35 cellular contexts compared by ENCODE assay signal in genomic region chr4:127844605-127845116, GRCh38. TPM values are rescaled to one million over a fixed set of nuclear protein-coding genes. Genes with fewer than 3 reads are reported as not detected.
DNase-seq lines count a peak whose midpoint lies in the region; ATAC-seq, FAIRE-seq and TF ChIP-seq lines count a peak whose summit lies in the region.
"Had no signal": no experiment of that assay in that cellular context is flagged by ENCODE, and none has a peak within 500 bp of the region (broad histone marks: within the 10 kb centered on the region; RNA-seq: fewer than 3 reads in every experiment).

No MANE protein-coding gene starts in this region.

- DNase-seq in Daoy (ENCODE audit: low read depth) = peak; percentile 6
- peak; percentile 4 for DNase-seq in M059J (ENCODE audit: low read depth)
- DNase-seq in K562 (ENCODE audit: extremely low read depth in 1 of 4, low spot score in 3 of 4) = peak; percentile 18 to 64 (median 38)
- DNase-seq in iPS-NIHi7 (ENCODE audit: extremely low spot score) = peak; percentile 28
- no peak for DNase-seq in CD8-positive, alpha-beta T cell
- no peak for DNase-seq in neuronal stem cell (ENCODE audit: low spot score)
- DNase-seq: activated B cell treated with CpG ODN at 0.5 μM for 24 hours; activated CD4-positive, alpha-beta T cell treated with anti-CD3 and anti-CD28 coated beads, Interleukin-2, amount 10 ng/mL, durations not matched to agents 7 days and 5 days; activated effector memory CD4-positive, alpha-beta T cell treated with anti-CD3 and anti-CD28 coated beads, Interleukin-2, amount 50 U/mL, for 16 hours; activated naive CD8-positive, alpha-beta T cell treated with anti-CD3 and anti-CD28 coated beads for 36 hours; activated T-cell treated with anti-CD3 and anti-CD28 coated beads, Interleukin-2, amount 50 U/mL, for 1 hour; AML-193; CD4-positive, CD25-positive, alpha-beta regulatory T cell; DND-41; esophagus squamous epithelium; NCI-H1436; NCI-H345; NCI-H748 treated with DMSO at 0.1 percent for 48 hours; small intestine; stimulated activated naive CD4-positive, alpha-beta T cell; T1000 had no signal

- H3K9me1 ChIP-seq in K562 (ENCODE audit: control insufficient read depth, insufficient read depth, low read length) = no peaks in the 10 kb centered on the region

- H2BK5ac ChIP-seq in neuronal stem cell (ENCODE audit: low read length) = no peak overlapping the region

- H2AK5ac ChIP-seq in neuronal stem cell (ENCODE audit: low read depth, low read length) = no peak overlapping the region

- H3K79me1 ChIP-seq in neuronal stem cell (ENCODE audit: low read depth, low read length) = peaks cover 2% of the 10 kb centered on the region

- H3K36me3 ChIP-seq in K562 (ENCODE audit: control insufficient read depth, insufficient read depth, low read length) = no peaks in the 10 kb centered on the region; the same call in 2 of the 3 replicates
- no peaks in the 10 kb centered on the region for H3K36me3 ChIP-seq in CD8-positive, alpha-beta T cell (ENCODE audit: insufficient read depth, low read length)
- H3K36me3 ChIP-seq in neuronal stem cell (replicated peaks in 1 of 2; ENCODE audit: control insufficient read depth in 2 of 2, insufficient read depth in 2 of 2, low read length in 2 of 2) = peaks cover 0 to 19% of the 10 kb centered on the region in 2 donors
- H3K36me3 ChIP-seq: ascending aorta, esophagus squamous epithelium, SJSA1 had no signal

- intact Hi-C loops in K562 (cut with micrococcal nuclease) = no loop called here
- intact Hi-C loops in CD8-positive, alpha-beta T cell (cut with DNase I, micrococcal nuclease) = no loop called here

- in situ Hi-C loops in K562 (cut with MboI) = no loop called here

- CTCF ChIA-PET in K562 (lab: Yijun Ruan, JAX; ENCODE audit: low intra/inter-chr PET ratio) = no interaction called here
- CTCF ChIA-PET in CD8-positive, alpha-beta T cell (lab: Charles Lee) = no interaction called here

- H3K27ac Mint-ChIP-seq in CD8-positive, alpha-beta T cell = no peak overlapping the region
- H3K27ac Mint-ChIP-seq: activated B cell treated with CpG ODN at 0.5 μM for 24 hours; activated CD4-positive, alpha-beta T cell treated with anti-CD3 and anti-CD28 coated beads, Interleukin-2, amount 10 ng/mL, durations not matched to agents 7 days and 5 days; activated naive CD8-positive, alpha-beta T cell treated with anti-CD3 and anti-CD28 coated beads for 36 hours; CD4-positive, CD25-positive, alpha-beta regulatory T cell; dendritic cell treated with granulocyte-macrophage colony-stimulating factor and Interleukin-4, amounts not matched to agents 40 ng/mL and 50 ng/mL, for 4 days; memory B cell had no signal

- H3K36me3 Mint-ChIP-seq in CD8-positive, alpha-beta T cell = peaks cover 42% of the 10 kb centered on the region

- H4K91ac ChIP-seq in neuronal stem cell (ENCODE audit: low read depth, low read length, poor library complexity) = no peak overlapping the region

- no peak overlapping the region for H2BK120ac ChIP-seq in neuronal stem cell (ENCODE audit: low read depth, low read length)

- TF ChIP-seq POLR2A in K562 (conservative IDR thresholded peaks at IDR 0.05) = no peak

- H3K9me3 Mint-ChIP-seq in CD8-positive, alpha-beta T cell = peaks cover 29% of the 10 kb centered on the region

- no peaks in the 10 kb centered on the region for H4K20me1 ChIP-seq in K562 (replicated peaks; ENCODE audit: control insufficient read depth, insufficient read depth, low read length)

- no peak overlapping the region for H3K23ac ChIP-seq in neuronal stem cell (ENCODE audit: low read depth, low read length, poor library complexity)

- H2AFZ ChIP-seq in K562 (ENCODE audit: low read depth, low read length) = no peak overlapping the region
- H2AFZ ChIP-seq in neuronal stem cell (ENCODE audit: low read length) = no peak overlapping the region
- H2AFZ ChIP-seq: parathyroid adenoma had no signal

- H3K79me2 ChIP-seq in K562 (ENCODE audit: control insufficient read depth, insufficient read depth, low read length) = no peaks in the 10 kb centered on the region
- H3K79me2 ChIP-seq: parathyroid adenoma had no signal

- H3K4me3 Mint-ChIP-seq in CD8-positive, alpha-beta T cell = no peak overlapping the region
- H3K4me3 Mint-ChIP-seq: activated B cell treated with CpG ODN at 0.5 μM for 24 hours; activated CD4-positive, alpha-beta T cell treated with anti-CD3 and anti-CD28 coated beads, Interleukin-2, amount 10 ng/mL, durations not matched to agents 7 days and 5 days; activated naive CD8-positive, alpha-beta T cell treated with anti-CD3 and anti-CD28 coated beads for 36 hours; CD4-positive, CD25-positive, alpha-beta regulatory T cell; central memory CD8-positive, alpha-beta T cell; dendritic cell treated with granulocyte-macrophage colony-stimulating factor and Interleukin-4, amounts not matched to agents 40 ng/mL and 50 ng/mL, for 4 days; memory B cell; neural crest cell had no signal

- peaks cover 15 to 24% of the 10 kb centered on the region in 2 experiments; a peak in 4 of 5 replicates for H3K4me1 ChIP-seq in K562 (replicated peaks in 1 of 2; ENCODE audit: control insufficient read depth in 2 of 2, insufficient read depth in 2 of 2, low read length in 2 of 2)
- H3K4me1 ChIP-seq in CD8-positive, alpha-beta T cell (ENCODE audit: insufficient read depth, low read length) = no peaks in the 10 kb centered on the region
- no peaks in the 10 kb centered on the region for H3K4me1 ChIP-seq in neuronal stem cell (ENCODE audit: control insufficient read depth in 2 of 2, insufficient read depth in 1 of 2, low read depth in 1 of 2, low read length in 2 of 2)
- H3K4me1 ChIP-seq: ascending aorta, parathyroid adenoma, SJSA1 had no signal

- no peak overlapping the region for H3K14ac ChIP-seq in neuronal stem cell (ENCODE audit: low read length)

- TF ChIP-seq CTCF in K562 (IDR thresholded peaks at IDR 0.05 in 2 of 3, conservative IDR thresholded peaks at IDR 0.05 in 1 of 3; ENCODE audit: insufficient read depth in 2 of 3, low read depth in 1 of 3, low read length in 3 of 3) = no peak
- TF ChIP-seq CTCF in CD8-positive, alpha-beta T cell (IDR thresholded peaks at IDR 0.05) = no peak

- 29% methylated on average over 5 of the region's 5 CpGs for WGBS in K562 (ENCODE audit: insufficient coverage, low coverage, missing lambda C conversion rate)
- WGBS in neuronal stem cell (ENCODE audit: extremely low coverage in 2 of 2, insufficient read length in 2 of 2, insufficient replicate concordance in 1 of 2), 2 donors = no CpG with 5 or more reads among the region's 5 CpGs

- no peaks in the 10 kb centered on the region for H3K4me1 Mint-ChIP-seq in CD8-positive, alpha-beta T cell (ENCODE audit: low read depth)
- H3K4me1 Mint-ChIP-seq: activated B cell treated with CpG ODN at 0.5 μM for 24 hours; activated CD4-positive, alpha-beta T cell treated with anti-CD3 and anti-CD28 coated beads, Interleukin-2, amount 10 ng/mL, durations not matched to agents 7 days and 5 days; activated naive CD8-positive, alpha-beta T cell treated with anti-CD3 and anti-CD28 coated beads for 36 hours; central memory CD8-positive, alpha-beta T cell; memory B cell; neural crest cell had no signal

- TF ChIP-seq EP300 in K562 (IDR thresholded peaks at IDR 0.05; ENCODE audit: low read length) = peak; percentile 17; the same call in 1 of the 2 replicates

- H4K8ac ChIP-seq in neuronal stem cell (ENCODE audit: low read depth, low read length) = no peak overlapping the region

- H3K27ac ChIP-seq in K562 (ENCODE audit: extremely low read depth, low read depth, low read length) (no peak overlapping the region), neuronal stem cell (replicated peaks; ENCODE audit: low read length) (no peak overlapping the region)
- H3K27ac ChIP-seq in CD8-positive, alpha-beta T cell (ENCODE audit: low read depth, low read length) = no peak overlapping the region
- H3K27ac ChIP-seq: ascending aorta, esophagus squamous epithelium, KMS-11, parathyroid adenoma, SJSA1 had no signal

- no peak overlapping the region for H3K9ac ChIP-seq in K562 (ENCODE audit: insufficient read depth in 1 of 2, low read depth in 2 of 2, low read length in 2 of 2)
- no peak overlapping the region for H3K9ac ChIP-seq in neuronal stem cell (ENCODE audit: low read depth, low read length, poor library complexity)
- H3K9ac ChIP-seq: KMS-11, parathyroid adenoma had no signal

- no peak overlapping the region for H3K18ac ChIP-seq in neuronal stem cell (ENCODE audit: low read length)

- no peak overlapping the region for H2BK15ac ChIP-seq in neuronal stem cell (ENCODE audit: low read length)

- H3K9me3 ChIP-seq in K562 (replicated peaks; ENCODE audit: control insufficient read depth, insufficient read depth, low read depth, low read length) (peaks cover 11% of the 10 kb centered on the region; the same call in 1 of the 2 replicates), neuronal stem cell (replicated peaks in 1 of 2; ENCODE audit: control insufficient read depth in 2 of 2, insufficient read depth in 1 of 2, low read depth in 1 of 2, low read length in 2 of 2) (peaks cover 0 to 35% of the 10 kb centered on the region in 2 donors)
- no peaks in the 10 kb centered on the region for H3K9me3 ChIP-seq in CD8-positive, alpha-beta T cell (ENCODE audit: low read length)
- H3K9me3 ChIP-seq: SJSA1 had no signal

- no peak for TF ChIP-seq RAD21 in K562 (CRISPR knock-in tag; conservative IDR thresholded peaks at IDR 0.05 in 1 of 2, IDR thresholded peaks at IDR 0.05 in 1 of 2)

- H3K4ac ChIP-seq in neuronal stem cell (ENCODE audit: low read length) = no peak overlapping the region

- H3K4me2 ChIP-seq in K562 (ENCODE audit: insufficient read depth, low read length) (peak overlapping the region; percentile 41), neuronal stem cell (ENCODE audit: insufficient read depth, low read length, poor library complexity, severe bottlenecking) (no peak overlapping the region)
- H3K4me2 ChIP-seq: KMS-11 had no signal

- ATAC-seq in K562 = peak; percentile 84
- ATAC-seq in CD8-positive, alpha-beta T cell = no peak
- no peak for ATAC-seq in GM21447 (IDR thresholded peaks at IDR 0.05; ENCODE audit: unreplicated experiment)
- ATAC-seq: left lobe of liver had no signal

- no peaks in the 10 kb centered on the region for H3K27me3 Mint-ChIP-seq in CD8-positive, alpha-beta T cell (ENCODE audit: low read depth)
- H3K27me3 Mint-ChIP-seq: activated B cell treated with CpG ODN at 0.5 μM for 24 hours; activated CD4-positive, alpha-beta T cell treated with anti-CD3 and anti-CD28 coated beads, Interleukin-2, amount 10 ng/mL, durations not matched to agents 7 days and 5 days; activated naive CD8-positive, alpha-beta T cell treated with anti-CD3 and anti-CD28 coated beads for 36 hours; CD4-positive, CD25-positive, alpha-beta regulatory T cell; central memory CD8-positive, alpha-beta T cell; dendritic cell treated with granulocyte-macrophage colony-stimulating factor and Interleukin-4, amounts not matched to agents 40 ng/mL and 50 ng/mL, for 4 days; memory B cell had no signal

- H3K4me3 ChIP-seq in K562 (no peak overlapping the region), neuronal stem cell (ENCODE audit: low read length in 2 of 2) (no peak overlapping the region)
- H3K4me3 ChIP-seq in CD8-positive, alpha-beta T cell (ENCODE audit: low read depth, low read length) = no peak overlapping the region
- H3K4me3 ChIP-seq: ascending aorta, esophagus squamous epithelium, SJSA1 had no signal

- POLR2A ChIA-PET in K562 (lab: Yijun Ruan, JAX) = no interaction called here
- POLR2A ChIA-PET in CD8-positive, alpha-beta T cell (lab: Charles Lee) = no interaction called here

- BruUV-seq in K562 (replicated peaks; lab: Mats Ljungman, UMichigan) = no TSS peak

- H2BK12ac ChIP-seq in neuronal stem cell (ENCODE audit: low read length) = no peak overlapping the region

- H3K27me3 ChIP-seq in K562 (ENCODE audit: control insufficient read depth in 2 of 2, insufficient read depth in 2 of 2, low read length in 2 of 2) (no peaks in the 10 kb centered on the region), neuronal stem cell (ENCODE audit: control insufficient read depth in 3 of 3, insufficient read depth in 3 of 3, low read depth in 1 of 3, low read length in 3 of 3) (no peaks in the 10 kb centered on the region)
- H3K27me3 ChIP-seq in CD8-positive, alpha-beta T cell (ENCODE audit: insufficient read depth, low read length) = no peaks in the 10 kb centered on the region
- H3K27me3 ChIP-seq: ascending aorta, esophagus squamous epithelium, SJSA1 had no signal

- FAIRE-seq in K562 (lab: Jason Lieb, UNC) = peak; percentile 76
- FAIRE-seq: D721Med, GM18507, H1, HTR-8/SVneo, small intestine had no signal

RNA-seq across cellular contexts. Expression of gene PLK4, which starts 36.0 kb away (rescaled TPM):
- 17.3 and 71.7 TPM in 2 replicates for total RNA-seq in Daoy (2014; rRNA removed; shearing (Covaris generic))
- total RNA-seq in M059J (2014; rRNA removed; shearing (Covaris generic)) = 13.8 and 18.6 TPM in 2 replicates
- 40.2 and 172 TPM in 2 replicates for total RNA-seq in K562 (2011; cell fraction: chromatin; rRNA removed; ENCODE audit: low replicate concordance)
- total RNA-seq in K562 (2011; cell fraction: nucleolus; rRNA removed) = 22.8 and 32.2 TPM in 2 replicates
- 38.0 and 43.7 TPM in 2 replicates for total RNA-seq in K562 (2011; cell fraction: nucleoplasm; rRNA removed)
- total RNA-seq in K562 (2014; rRNA removed) = 48.7 and 54.3 TPM in 2 replicates
- total RNA-seq in K562 (2014; rRNA removed; fragmentation: Illumina TruSeq; extraction: Trizol) = 55.0 and 60.6 TPM in 2 replicates
- 49.1 and 53.6 TPM in 2 replicates for total RNA-seq in K562 (2015; rRNA removed; fragmentation: Illumina TruSeq; extraction: Trizol)
- total RNA-seq in K562 (2021) = 41.3 and 46.8 TPM in 2 replicates
- polyA plus RNA-seq in K562 (2011; rRNA removed) = 75.0 and 95.3 TPM in 2 replicates
- 13.9 and 28.8 TPM in 2 replicates for polyA plus RNA-seq in K562 (2011; cell fraction: cytosol; rRNA removed)
- 113 and 177 TPM in 2 replicates for polyA plus RNA-seq in K562 (2011; cell fraction: nucleus; rRNA removed)
- 24.9 and 27.7 TPM in 2 replicates for polyA plus RNA-seq in K562 (2012)
- polyA plus RNA-seq in K562 (2014; fragmentation: Illumina TruSeq; extraction: Trizol) = 56.8 and 61.7 TPM in 2 replicates
- 10 to 100 TPM; 16.2 to 27.4 TPM for polyA plus RNA-seq in K562 (2014; fragmentation: Nextera tagmentation; extraction: Ambion mirVana)
- 72.0 and 93.8 TPM in 2 replicates for polyA plus RNA-seq in K562 (2014; rRNA removed)
- 70.6 and 87.8 TPM in 2 replicates for polyA minus RNA-seq in K562 (2011; rRNA and poly(A)+ RNA removed)
- 17.6 and 19.2 TPM in 2 replicates for polyA minus RNA-seq in K562 (2011; cell fraction: cytosol; rRNA and poly(A)+ RNA removed)
- polyA minus RNA-seq in K562 (2011; cell fraction: nucleus; rRNA and poly(A)+ RNA removed) = 45.9 and 88.3 TPM in 2 replicates
- total RNA-seq in CD8-positive, alpha-beta T cell = 1 to 10 TPM; 4.5 to 5.9 TPM
- 32.4 TPM for polyA plus RNA-seq in neuronal stem cell (2013, experiment 1 of 2)
- polyA plus RNA-seq in neuronal stem cell (2013, experiment 2 of 2) = 32.8 TPM
- total RNA-seq: ascending aorta had no signal

Comparison
In these comparisons a context has a peak if more than half of its experiments do, and no peak if none do; other contexts are left out.
1. DNase-seq: peak in Daoy (single experiment), M059J (single experiment), K562 (4 of 4) and iPS-NIHi7 (single experiment); none in CD8-positive, alpha-beta T cell (0 of 7) and neuronal stem cell (single experiment).